Comparison of ENCODE assay signal across 1 cellular context in genomic region chr11:119381186-119381988, GRCh38.
TF ChIP-seq lines count a peak whose summit lies in the region.

USP2 (minus strand) TSS chr11:119381690; CDS start chr11:119373480, 8,210 bp downstream.

TF ChIP-seq in HepG2, 621 proteins besides CTCF, POLR2A, EP300 and RAD21 (continued from another document and continues in another):
- TF ChIP-seq RXRA (CRISPR knock-in tag; IDR thresholded peaks at IDR 0.05) (peak; percentile 69; the same call in 1 of the 2 replicates), MLX (CRISPR knock-in tag; IDR thresholded peaks at IDR 0.05) (peak; percentile 61), ZBTB37 (CRISPR knock-in tag; IDR thresholded peaks at IDR 0.05) (0 out of 2 replicates have a peak, but pooled peaks have one; percentile 34), ZNF691 (CRISPR knock-in tag; IDR thresholded peaks at IDR 0.05; ENCODE audit: borderline replicate concordance, low read depth) (no peak), SOX5 (CRISPR knock-in tag; IDR thresholded peaks at IDR 0.05; ENCODE audit: borderline replicate concordance) (peak; percentile 55), ZNF720 (CRISPR knock-in tag; IDR thresholded peaks at IDR 0.05) (no peak), IRX3 (CRISPR knock-in tag; IDR thresholded peaks at IDR 0.05; ENCODE audit: borderline replicate concordance, low read depth) (no peak), ZNF251 (CRISPR knock-in tag; IDR thresholded peaks at IDR 0.05) (no peak), SMAD9 (CRISPR knock-in tag; IDR thresholded peaks at IDR 0.05) (no peak; the same call in none of the 2 replicates), POGZ (CRISPR knock-in tag; IDR thresholded peaks at IDR 0.05) (peak; percentile 83), TMF1 (CRISPR knock-in tag; IDR thresholded peaks at IDR 0.05; ENCODE audit: low read depth) (no peak), ZBTB2 (CRISPR knock-in tag; IDR thresholded peaks at IDR 0.05; ENCODE audit: low read depth) (0 out of 2 replicates have a peak, but pooled peaks have one; percentile 40), FOXK2 (IDR thresholded peaks at IDR 0.05) (peak; percentile 93), SIN3A (IDR thresholded peaks at IDR 0.05; ENCODE audit: borderline replicate concordance, low read depth, low read length) (peak; percentile 99), ZNF550 (CRISPR knock-in tag; IDR thresholded peaks at IDR 0.05; ENCODE audit: borderline replicate concordance) (no peak), ZBTB49 (CRISPR knock-in tag; IDR thresholded peaks at IDR 0.05; ENCODE audit: borderline replicate concordance) (no peak), FUBP1 (CRISPR knock-in tag; IDR thresholded peaks at IDR 0.05; ENCODE audit: borderline replicate concordance) (no peak), HHEX (CRISPR knock-in tag; IDR thresholded peaks at IDR 0.05) (no peak), ZNF3 (CRISPR knock-in tag; IDR thresholded peaks at IDR 0.05) (no peak), CSRNP1 (CRISPR knock-in tag; IDR thresholded peaks at IDR 0.05) (no peak), ZNF318 (CRISPR knock-in tag; IDR thresholded peaks at IDR 0.05) (no peak), SYNCRIP (IDR thresholded peaks at IDR 0.05; ENCODE audit: insufficient read depth, low read depth, low read length) (no peak), SALL1 (CRISPR knock-in tag; IDR thresholded peaks at IDR 0.05) (peak; percentile 66), HES4 (CRISPR knock-in tag; IDR thresholded peaks at IDR 0.05; ENCODE audit: borderline replicate concordance) (peak; percentile 57; the same call in 1 of the 2 replicates), ZNF615 (CRISPR knock-in tag; IDR thresholded peaks at IDR 0.05; ENCODE audit: borderline replicate concordance) (no peak), THAP8 (CRISPR knock-in tag; IDR thresholded peaks at IDR 0.05; ENCODE audit: borderline replicate concordance) (peak; percentile 53; the same call in 1 of the 2 replicates)
